8 cellular contexts compared by ENCODE assay signal in the genomic region with DNA sequence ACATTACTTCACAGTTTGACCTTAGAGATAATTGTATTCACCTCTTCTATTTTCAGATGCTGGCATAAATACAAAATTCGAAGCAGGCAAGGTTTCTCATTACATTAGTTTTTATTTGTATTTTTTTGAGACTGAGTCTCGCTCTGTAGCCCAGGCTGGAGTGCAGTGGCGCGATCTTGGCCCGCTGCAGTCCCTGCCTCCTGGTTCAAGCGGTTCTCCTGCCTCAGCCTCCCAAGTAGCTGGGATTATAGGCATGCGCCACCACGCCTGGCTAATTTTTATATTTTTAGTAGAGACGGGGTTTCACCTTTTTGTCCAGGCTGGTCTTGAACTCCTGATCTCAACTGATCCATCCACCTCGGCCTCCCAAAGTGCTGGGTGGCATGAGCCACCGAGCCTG. TPM values are rescaled to one million over a fixed set of nuclear protein-coding genes. Genes with fewer than 3 reads are reported as not detected.
A peak's percentile ranks its signal among the peaks of the same experiment; 100 is the strongest.
DNase-seq lines count a peak whose midpoint lies in the region; ATAC-seq and TF ChIP-seq lines count a peak whose summit lies in the region.
"Not testable (repeated sequence)": the region's sequence is repeated elsewhere in the genome, so short reads cannot be mapped to it uniquely, and the experiment has no call there.

No MANE protein-coding gene starts in this region.

- H3K9me3 ChIP-seq in DOHH2 (ENCODE audit: control insufficient read depth, insufficient read depth, low read length); SK-N-MC (ENCODE audit: low read depth, low read length); iPS-18a (ENCODE audit: control insufficient read depth, low read depth, low read length); osteoblast (ENCODE audit: low read depth, low read length); vagina: not testable (repeated sequence)

- not testable (repeated sequence) for H3K27me3 ChIP-seq in DOHH2 (ENCODE audit: control insufficient read depth, low read length); iPS-18a (ENCODE audit: control insufficient read depth, insufficient read depth, low read length); osteoblast (ENCODE audit: insufficient read depth, low read length); vagina

- intact Hi-C loops in vagina (cut with DNase I) = not testable (repeated sequence)

- H3F3A ChIP-seq in DOHH2 (ENCODE audit: control insufficient read depth, insufficient read depth) = not testable (repeated sequence)

- H3K4me1 Mint-ChIP-seq in IgD-negative memory B cell (peaks cover 25 to 32% (median 28%) of the 10 kb centered on the region in 3 donors), chondrocyte (ENCODE audit: low read depth) (peaks cover 34% of the 10 kb centered on the region)
- peaks cover 37% of the 10 kb centered on the region for H3K4me1 Mint-ChIP-seq in activated T-cell treated with anti-CD3 and anti-CD28 coated beads, Interleukin-2, amount 50 U/mL, for 4 hours (ENCODE audit: low read depth)

- TF ChIP-seq POLR2A in vagina (IDR thresholded peaks at IDR 0.05) = not testable (repeated sequence)

- H3K4me2 ChIP-seq in DOHH2 (ENCODE audit: low read length) (peak overlapping the region; percentile 63), osteoblast (ENCODE audit: insufficient read depth, low read length) (peak overlapping the region; percentile 98)

- H3K36me3 Mint-ChIP-seq in IgD-negative memory B cell; chondrocyte (ENCODE audit: low read depth): not testable (repeated sequence)
- peaks cover 12% of the 10 kb centered on the region for H3K36me3 Mint-ChIP-seq in activated T-cell treated with anti-CD3 and anti-CD28 coated beads, Interleukin-2, amount 50 U/mL, for 4 hours (ENCODE audit: insufficient read depth)

- not testable (repeated sequence) for DNase-seq in SK-N-MC (ENCODE audit: low read depth, low spot score); activated T-cell treated with anti-CD3 and anti-CD28 coated beads, Interleukin-2, amount 50 U/mL, for 4 hours; chondrocyte (ENCODE audit: low spot score); osteoblast (ENCODE audit: insufficient read length, low spot score, missing footprints); vagina (ENCODE audit: extremely low spot score in 2 of 2)

- H4K20me1 ChIP-seq in DOHH2 (ENCODE audit: control insufficient read depth, insufficient read depth, low read depth, low read length) = peaks cover 11% of the 10 kb centered on the region; the same call in 1 of the 2 replicates
- not testable (repeated sequence) for H4K20me1 ChIP-seq in osteoblast (ENCODE audit: insufficient read depth, low read length)

- H3K79me2 ChIP-seq in DOHH2 (ENCODE audit: control insufficient read depth, low read length) (peaks cover 70% of the 10 kb centered on the region), osteoblast (ENCODE audit: insufficient read depth, low read length) (peaks cover 58% of the 10 kb centered on the region)

- H3K4me1 ChIP-seq in DOHH2 (ENCODE audit: control insufficient read depth, low read length) (peaks cover 30% of the 10 kb centered on the region), osteoblast (ENCODE audit: insufficient read depth, low read length) (peaks cover 21% of the 10 kb centered on the region), vagina (peaks cover 36% of the 10 kb centered on the region)
- not testable (repeated sequence) for H3K4me1 ChIP-seq in iPS-18a (ENCODE audit: control insufficient read depth, low read depth, low read length)

- not testable (repeated sequence) for H3K27me3 Mint-ChIP-seq in IgD-negative memory B cell; activated T-cell treated with anti-CD3 and anti-CD28 coated beads, Interleukin-2, amount 50 U/mL, for 4 hours (ENCODE audit: low read depth); chondrocyte (ENCODE audit: low read depth)

- H3K9ac ChIP-seq in SK-N-MC (ENCODE audit: insufficient read length) = peak overlapping the region; percentile 94
- H3K9ac ChIP-seq in iPS-18a (ENCODE audit: low read length) = peak overlapping the region; percentile 3

- H3K27ac ChIP-seq in DOHH2 (ENCODE audit: low read depth, low read length) = peak overlapping the region; percentile 87
- not testable (repeated sequence) for H3K27ac ChIP-seq in SK-N-MC; iPS-18a (ENCODE audit: low read length); osteoblast (ENCODE audit: low read depth, low read length)
- H3K27ac ChIP-seq in vagina = peak overlapping the region; percentile 96

- H3K36me3 ChIP-seq in DOHH2 (ENCODE audit: control insufficient read depth, low read length) (peaks cover 66% of the 10 kb centered on the region), SK-N-MC (ENCODE audit: insufficient read depth, low read length) (peaks cover 36% of the 10 kb centered on the region)
- not testable (repeated sequence) for H3K36me3 ChIP-seq in iPS-18a (ENCODE audit: control insufficient read depth, low read depth, low read length); osteoblast (ENCODE audit: insufficient read depth, low read length); vagina

- peak overlapping the region in 2 of 3 donors; percentile 12 to 55 for H3K27ac Mint-ChIP-seq in IgD-negative memory B cell
- peak overlapping the region; percentile 27 for H3K27ac Mint-ChIP-seq in chondrocyte (ENCODE audit: unreplicated experiment)

- H2AFZ ChIP-seq in osteoblast (ENCODE audit: low read length) = not testable (repeated sequence)

- H3K4me3 Mint-ChIP-seq in IgD-negative memory B cell = peak overlapping the region in 3 of 4 donors; percentile 23 to 100 (median 90)
- H3K4me3 Mint-ChIP-seq in activated T-cell treated with anti-CD3 and anti-CD28 coated beads, Interleukin-2, amount 50 U/mL, for 4 hours = peak overlapping the region; percentile 21
- H3K4me3 Mint-ChIP-seq in chondrocyte (ENCODE audit: unreplicated experiment) = not testable (repeated sequence)

- not testable (repeated sequence) for TF ChIP-seq CTCF in DOHH2 (IDR thresholded peaks at IDR 0.05; ENCODE audit: low read depth, low read length, poor library complexity, severe bottlenecking); chondrocyte (IDR thresholded peaks at IDR 0.05); osteoblast (IDR thresholded peaks at IDR 0.05; ENCODE audit: extremely low read depth, low read depth, low read length); vagina (IDR thresholded peaks at IDR 0.05)

- H3K4me3 ChIP-seq in DOHH2 (ENCODE audit: low read length) (peak overlapping the region; percentile 81), SK-N-MC (peak overlapping the region; percentile 81), iPS-18a (ENCODE audit: low read length) (peak overlapping the region; percentile 89)
- H3K4me3 ChIP-seq in osteoblast (ENCODE audit: insufficient read depth, low read length); vagina: not testable (repeated sequence)

- not testable (repeated sequence) for H3K9me2 ChIP-seq in DOHH2 (replicated peaks; ENCODE audit: control insufficient read depth, low read length)

- not testable (repeated sequence) for ATAC-seq in activated T-cell treated with anti-CD3 and anti-CD28 coated beads, Interleukin-2, amount 50 U/mL, for 4 hours

- not testable (repeated sequence) for H3K9me3 Mint-ChIP-seq in IgD-negative memory B cell; activated T-cell treated with anti-CD3 and anti-CD28 coated beads, Interleukin-2, amount 50 U/mL, for 4 hours; chondrocyte (ENCODE audit: low read depth)

RNA-seq across cellular contexts. Expression of a gene that starts 2.5 kb away (rescaled TPM):
- polyA plus RNA-seq in IgD-negative memory B cell = 12.3 TPM
- total RNA-seq in activated T-cell treated with anti-CD3 and anti-CD28 coated beads, Interleukin-2, amount 50 U/mL, for 4 hours = 10 to 100 TPM in 2 of 3 donors, 1 to 10 TPM in 1; 9.7 to 10.6 (median 10.0) TPM
- 6.8 to 10.8 TPM (median 7.3 TPM) in 3 replicates for total RNA-seq in chondrocyte
- 6.5 and 8.5 TPM in 2 replicates for total RNA-seq in osteoblast
- 4.2 TPM for total RNA-seq in vagina

RNA-seq across cellular contexts. Expression of a gene that starts 17.2 kb away (rescaled TPM):
- 12.5 TPM for polyA plus RNA-seq in IgD-negative memory B cell
- total RNA-seq in activated T-cell treated with anti-CD3 and anti-CD28 coated beads, Interleukin-2, amount 50 U/mL, for 4 hours = 10 to 100 TPM; 20.3 to 23.7 (median 21.6) TPM
- total RNA-seq in chondrocyte (16.5 to 17.6 TPM (median 17.1 TPM) in 3 replicates), osteoblast (17.4 and 18.8 TPM in 2 replicates), vagina (8.1 TPM)
